ENCODE assay signal across 1 cellular context in the genomic region with DNA sequence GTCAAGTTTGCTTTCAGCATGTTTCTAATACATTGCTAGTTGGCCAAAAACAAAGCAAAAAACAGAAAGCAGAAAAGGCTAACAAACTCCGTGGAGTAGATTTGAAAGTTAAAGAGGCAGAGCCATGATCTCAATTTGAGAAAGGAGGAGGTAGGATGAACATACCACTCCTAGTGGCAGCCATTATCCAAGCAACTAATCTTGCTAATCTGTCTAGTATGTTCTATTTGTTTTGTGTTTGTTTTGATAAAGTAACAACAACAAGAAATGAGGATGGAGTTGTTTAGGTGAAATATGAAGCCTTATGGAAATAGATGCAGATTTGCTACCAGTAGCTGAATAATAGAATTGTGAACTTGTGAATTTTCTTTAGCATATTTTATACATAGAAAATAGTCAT.
A peak's percentile ranks its signal among the peaks of the same experiment; 100 is the strongest.
TF ChIP-seq lines count a peak whose summit lies in the region.

No MANE protein-coding gene starts in this region.

TF ChIP-seq in K562, 482 proteins besides CTCF, POLR2A, EP300 and RAD21:
- TF ChIP-seq, protein P1, sequence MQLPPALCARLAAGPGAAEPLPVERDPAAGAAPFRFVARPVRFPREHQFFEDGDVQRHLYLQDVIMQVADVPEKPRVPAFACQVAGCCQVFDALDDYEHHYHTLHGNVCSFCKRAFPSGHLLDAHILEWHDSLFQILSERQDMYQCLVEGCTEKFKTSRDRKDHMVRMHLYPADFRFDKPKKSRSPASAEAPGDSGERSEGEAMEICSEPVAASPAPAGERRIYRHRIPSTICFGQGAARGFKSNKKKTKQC (CRISPR knock-in tag; IDR thresholded peaks at IDR 0.05) = no peak
- TF ChIP-seq, protein P2, sequence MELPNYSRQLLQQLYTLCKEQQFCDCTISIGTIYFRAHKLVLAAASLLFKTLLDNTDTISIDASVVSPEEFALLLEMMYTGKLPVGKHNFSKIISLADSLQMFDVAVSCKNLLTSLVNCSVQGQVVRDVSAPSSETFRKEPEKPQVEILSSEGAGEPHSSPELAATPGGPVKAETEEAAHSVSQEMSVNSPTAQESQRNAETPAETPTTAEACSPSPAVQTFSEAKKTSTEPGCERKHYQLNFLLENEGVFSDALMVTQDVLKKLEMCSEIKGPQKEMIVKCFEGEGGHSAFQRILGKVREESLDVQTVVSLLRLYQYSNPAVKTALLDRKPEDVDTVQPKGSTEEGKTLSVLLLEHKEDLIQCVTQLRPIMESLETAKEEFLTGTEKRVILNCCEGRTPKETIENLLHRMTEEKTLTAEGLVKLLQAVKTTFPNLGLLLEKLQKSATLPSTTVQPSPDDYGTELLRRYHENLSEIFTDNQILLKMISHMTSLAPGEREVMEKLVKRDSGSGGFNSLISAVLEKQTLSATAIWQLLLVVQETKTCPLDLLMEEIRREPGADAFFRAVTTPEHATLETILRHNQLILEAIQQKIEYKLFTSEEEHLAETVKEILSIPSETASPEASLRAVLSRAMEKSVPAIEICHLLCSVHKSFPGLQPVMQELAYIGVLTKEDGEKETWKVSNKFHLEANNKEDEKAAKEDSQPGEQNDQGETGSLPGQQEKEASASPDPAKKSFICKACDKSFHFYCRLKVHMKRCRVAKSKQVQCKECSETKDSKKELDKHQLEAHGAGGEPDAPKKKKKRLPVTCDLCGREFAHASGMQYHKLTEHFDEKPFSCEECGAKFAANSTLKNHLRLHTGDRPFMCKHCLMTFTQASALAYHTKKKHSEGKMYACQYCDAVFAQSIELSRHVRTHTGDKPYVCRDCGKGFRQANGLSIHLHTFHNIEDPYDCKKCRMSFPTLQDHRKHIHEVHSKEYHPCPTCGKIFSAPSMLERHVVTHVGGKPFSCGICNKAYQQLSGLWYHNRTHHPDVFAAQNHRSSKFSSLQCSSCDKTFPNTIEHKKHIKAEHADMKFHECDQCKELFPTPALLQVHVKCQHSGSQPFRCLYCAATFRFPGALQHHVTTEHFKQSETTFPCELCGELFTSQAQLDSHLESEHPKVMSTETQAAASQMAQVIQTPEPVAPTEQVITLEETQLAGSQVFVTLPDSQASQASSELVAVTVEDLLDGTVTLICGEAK (IDR thresholded peaks at IDR 0.05) = peak; percentile 76
- TF ChIP-seq, protein P2 (CRISPR knock-in tag; IDR thresholded peaks at IDR 0.05) = no peak
